1 cellular context compared by ENCODE assay signal in the genomic region with DNA sequence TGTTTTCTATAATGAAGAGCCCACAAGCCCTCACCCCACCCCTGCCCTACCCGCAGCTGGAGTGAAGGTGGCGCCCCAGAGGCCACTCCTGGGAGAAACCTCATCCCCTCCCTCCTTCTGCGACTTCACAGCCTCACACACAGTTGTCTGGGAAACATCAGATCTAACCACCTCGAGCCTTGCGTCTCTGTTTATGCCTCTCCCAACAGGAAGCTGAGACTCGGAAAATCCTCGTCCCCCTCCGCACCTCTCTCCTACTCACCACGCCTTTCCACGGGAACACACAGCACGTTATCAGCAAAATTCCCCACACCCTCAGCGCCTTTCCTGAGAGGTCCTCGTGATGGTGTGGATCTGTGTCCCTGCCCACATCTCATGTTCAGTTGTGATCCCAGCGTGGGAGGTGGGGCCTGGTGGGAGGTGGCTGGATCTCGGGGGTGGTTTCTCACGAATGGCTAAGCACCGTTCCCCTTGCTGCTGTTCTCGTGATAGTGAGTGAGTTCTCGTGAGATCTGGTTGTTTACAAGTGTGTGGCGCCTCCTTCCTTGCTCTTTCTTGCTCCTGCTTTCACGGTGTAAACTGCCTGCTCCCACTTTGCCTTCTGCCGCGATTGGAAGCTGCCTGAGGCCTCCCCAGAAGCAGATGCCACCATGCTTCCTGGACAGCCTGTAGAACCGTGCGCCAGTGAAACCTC.
TF ChIP-seq lines count a peak whose summit lies in the region.

No MANE protein-coding gene starts in this region.

TF ChIP-seq in K562, 482 proteins besides CTCF, POLR2A, EP300 and RAD21 (continued from another document and continues in another):
- TF ChIP-seq, protein P1, sequence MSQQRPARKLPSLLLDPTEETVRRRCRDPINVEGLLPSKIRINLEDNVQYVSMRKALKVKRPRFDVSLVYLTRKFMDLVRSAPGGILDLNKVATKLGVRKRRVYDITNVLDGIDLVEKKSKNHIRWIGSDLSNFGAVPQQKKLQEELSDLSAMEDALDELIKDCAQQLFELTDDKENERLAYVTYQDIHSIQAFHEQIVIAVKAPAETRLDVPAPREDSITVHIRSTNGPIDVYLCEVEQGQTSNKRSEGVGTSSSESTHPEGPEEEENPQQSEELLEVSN (IDR thresholded peaks at IDR 0.05; ENCODE audit: borderline replicate concordance in 1 of 2, extremely low read depth in 1 of 2, insufficient read depth in 1 of 2, insufficient read length in 1 of 2, low read depth in 1 of 2, low read length in 1 of 2, poor library complexity in 1 of 2, severe bottlenecking in 1 of 2) = peak; percentile 51 to 84
- no peak for TF ChIP-seq KAT8 (IDR thresholded peaks at IDR 0.05; ENCODE audit: low read depth)
- TF ChIP-seq ZNF778 (CRISPR knock-in tag; IDR thresholded peaks at IDR 0.05) = no peak
- TF ChIP-seq, protein P2, sequence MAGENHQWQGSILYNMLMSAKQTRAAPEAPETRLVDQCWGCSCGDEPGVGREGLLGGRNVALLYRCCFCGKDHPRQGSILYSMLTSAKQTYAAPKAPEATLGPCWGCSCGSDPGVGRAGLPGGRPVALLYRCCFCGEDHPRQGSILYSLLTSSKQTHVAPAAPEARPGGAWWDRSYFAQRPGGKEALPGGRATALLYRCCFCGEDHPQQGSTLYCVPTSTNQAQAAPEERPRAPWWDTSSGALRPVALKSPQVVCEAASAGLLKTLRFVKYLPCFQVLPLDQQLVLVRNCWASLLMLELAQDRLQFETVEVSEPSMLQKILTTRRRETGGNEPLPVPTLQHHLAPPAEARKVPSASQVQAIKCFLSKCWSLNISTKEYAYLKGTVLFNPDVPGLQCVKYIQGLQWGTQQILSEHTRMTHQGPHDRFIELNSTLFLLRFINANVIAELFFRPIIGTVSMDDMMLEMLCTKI (IDR thresholded peaks at IDR 0.05; ENCODE audit: partially characterized antibody) = no peak
- no peak for TF ChIP-seq NFIX (CRISPR knock-in tag; IDR thresholded peaks at IDR 0.05; ENCODE audit: low read depth)
- no peak for TF ChIP-seq CCNT2 (IDR thresholded peaks at IDR 0.05; ENCODE audit: borderline replicate concordance, extremely low read depth, insufficient read length, low read depth, low read length)
- no peak for TF ChIP-seq NCOR1 (IDR thresholded peaks at IDR 0.05)
- TF ChIP-seq ZNF77 (CRISPR knock-in tag; IDR thresholded peaks at IDR 0.05) = no peak
- peak; percentile 81 to 90 for TF ChIP-seq FOXA3 (CRISPR knock-in tag; conservative IDR thresholded peaks at IDR 0.05 in 1 of 2, IDR thresholded peaks at IDR 0.05 in 1 of 2)
- no peak for TF ChIP-seq ATF1 (CRISPR knock-in tag; IDR thresholded peaks at IDR 0.05)
- peak; percentile 24; the same call in 1 of the 2 replicates for TF ChIP-seq ATF1 (tag; IDR thresholded peaks at IDR 0.05)
- no peak for TF ChIP-seq SIN3B (IDR thresholded peaks at IDR 0.05; ENCODE audit: low read depth)
- TF ChIP-seq, protein P3, sequence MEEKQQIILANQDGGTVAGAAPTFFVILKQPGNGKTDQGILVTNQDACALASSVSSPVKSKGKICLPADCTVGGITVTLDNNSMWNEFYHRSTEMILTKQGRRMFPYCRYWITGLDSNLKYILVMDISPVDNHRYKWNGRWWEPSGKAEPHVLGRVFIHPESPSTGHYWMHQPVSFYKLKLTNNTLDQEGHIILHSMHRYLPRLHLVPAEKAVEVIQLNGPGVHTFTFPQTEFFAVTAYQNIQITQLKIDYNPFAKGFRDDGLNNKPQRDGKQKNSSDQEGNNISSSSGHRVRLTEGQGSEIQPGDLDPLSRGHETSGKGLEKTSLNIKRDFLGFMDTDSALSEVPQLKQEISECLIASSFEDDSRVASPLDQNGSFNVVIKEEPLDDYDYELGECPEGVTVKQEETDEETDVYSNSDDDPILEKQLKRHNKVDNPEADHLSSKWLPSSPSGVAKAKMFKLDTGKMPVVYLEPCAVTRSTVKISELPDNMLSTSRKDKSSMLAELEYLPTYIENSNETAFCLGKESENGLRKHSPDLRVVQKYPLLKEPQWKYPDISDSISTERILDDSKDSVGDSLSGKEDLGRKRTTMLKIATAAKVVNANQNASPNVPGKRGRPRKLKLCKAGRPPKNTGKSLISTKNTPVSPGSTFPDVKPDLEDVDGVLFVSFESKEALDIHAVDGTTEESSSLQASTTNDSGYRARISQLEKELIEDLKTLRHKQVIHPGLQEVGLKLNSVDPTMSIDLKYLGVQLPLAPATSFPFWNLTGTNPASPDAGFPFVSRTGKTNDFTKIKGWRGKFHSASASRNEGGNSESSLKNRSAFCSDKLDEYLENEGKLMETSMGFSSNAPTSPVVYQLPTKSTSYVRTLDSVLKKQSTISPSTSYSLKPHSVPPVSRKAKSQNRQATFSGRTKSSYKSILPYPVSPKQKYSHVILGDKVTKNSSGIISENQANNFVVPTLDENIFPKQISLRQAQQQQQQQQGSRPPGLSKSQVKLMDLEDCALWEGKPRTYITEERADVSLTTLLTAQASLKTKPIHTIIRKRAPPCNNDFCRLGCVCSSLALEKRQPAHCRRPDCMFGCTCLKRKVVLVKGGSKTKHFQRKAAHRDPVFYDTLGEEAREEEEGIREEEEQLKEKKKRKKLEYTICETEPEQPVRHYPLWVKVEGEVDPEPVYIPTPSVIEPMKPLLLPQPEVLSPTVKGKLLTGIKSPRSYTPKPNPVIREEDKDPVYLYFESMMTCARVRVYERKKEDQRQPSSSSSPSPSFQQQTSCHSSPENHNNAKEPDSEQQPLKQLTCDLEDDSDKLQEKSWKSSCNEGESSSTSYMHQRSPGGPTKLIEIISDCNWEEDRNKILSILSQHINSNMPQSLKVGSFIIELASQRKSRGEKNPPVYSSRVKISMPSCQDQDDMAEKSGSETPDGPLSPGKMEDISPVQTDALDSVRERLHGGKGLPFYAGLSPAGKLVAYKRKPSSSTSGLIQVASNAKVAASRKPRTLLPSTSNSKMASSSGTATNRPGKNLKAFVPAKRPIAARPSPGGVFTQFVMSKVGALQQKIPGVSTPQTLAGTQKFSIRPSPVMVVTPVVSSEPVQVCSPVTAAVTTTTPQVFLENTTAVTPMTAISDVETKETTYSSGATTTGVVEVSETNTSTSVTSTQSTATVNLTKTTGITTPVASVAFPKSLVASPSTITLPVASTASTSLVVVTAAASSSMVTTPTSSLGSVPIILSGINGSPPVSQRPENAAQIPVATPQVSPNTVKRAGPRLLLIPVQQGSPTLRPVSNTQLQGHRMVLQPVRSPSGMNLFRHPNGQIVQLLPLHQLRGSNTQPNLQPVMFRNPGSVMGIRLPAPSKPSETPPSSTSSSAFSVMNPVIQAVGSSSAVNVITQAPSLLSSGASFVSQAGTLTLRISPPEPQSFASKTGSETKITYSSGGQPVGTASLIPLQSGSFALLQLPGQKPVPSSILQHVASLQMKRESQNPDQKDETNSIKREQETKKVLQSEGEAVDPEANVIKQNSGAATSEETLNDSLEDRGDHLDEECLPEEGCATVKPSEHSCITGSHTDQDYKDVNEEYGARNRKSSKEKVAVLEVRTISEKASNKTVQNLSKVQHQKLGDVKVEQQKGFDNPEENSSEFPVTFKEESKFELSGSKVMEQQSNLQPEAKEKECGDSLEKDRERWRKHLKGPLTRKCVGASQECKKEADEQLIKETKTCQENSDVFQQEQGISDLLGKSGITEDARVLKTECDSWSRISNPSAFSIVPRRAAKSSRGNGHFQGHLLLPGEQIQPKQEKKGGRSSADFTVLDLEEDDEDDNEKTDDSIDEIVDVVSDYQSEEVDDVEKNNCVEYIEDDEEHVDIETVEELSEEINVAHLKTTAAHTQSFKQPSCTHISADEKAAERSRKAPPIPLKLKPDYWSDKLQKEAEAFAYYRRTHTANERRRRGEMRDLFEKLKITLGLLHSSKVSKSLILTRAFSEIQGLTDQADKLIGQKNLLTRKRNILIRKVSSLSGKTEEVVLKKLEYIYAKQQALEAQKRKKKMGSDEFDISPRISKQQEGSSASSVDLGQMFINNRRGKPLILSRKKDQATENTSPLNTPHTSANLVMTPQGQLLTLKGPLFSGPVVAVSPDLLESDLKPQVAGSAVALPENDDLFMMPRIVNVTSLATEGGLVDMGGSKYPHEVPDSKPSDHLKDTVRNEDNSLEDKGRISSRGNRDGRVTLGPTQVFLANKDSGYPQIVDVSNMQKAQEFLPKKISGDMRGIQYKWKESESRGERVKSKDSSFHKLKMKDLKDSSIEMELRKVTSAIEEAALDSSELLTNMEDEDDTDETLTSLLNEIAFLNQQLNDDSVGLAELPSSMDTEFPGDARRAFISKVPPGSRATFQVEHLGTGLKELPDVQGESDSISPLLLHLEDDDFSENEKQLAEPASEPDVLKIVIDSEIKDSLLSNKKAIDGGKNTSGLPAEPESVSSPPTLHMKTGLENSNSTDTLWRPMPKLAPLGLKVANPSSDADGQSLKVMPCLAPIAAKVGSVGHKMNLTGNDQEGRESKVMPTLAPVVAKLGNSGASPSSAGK (IDR thresholded peaks at IDR 0.05) = peak; percentile 93
- TF ChIP-seq HDAC3 (IDR thresholded peaks at IDR 0.05; ENCODE audit: borderline replicate concordance, partially characterized antibody) = no peak
- TF ChIP-seq, protein P4, sequence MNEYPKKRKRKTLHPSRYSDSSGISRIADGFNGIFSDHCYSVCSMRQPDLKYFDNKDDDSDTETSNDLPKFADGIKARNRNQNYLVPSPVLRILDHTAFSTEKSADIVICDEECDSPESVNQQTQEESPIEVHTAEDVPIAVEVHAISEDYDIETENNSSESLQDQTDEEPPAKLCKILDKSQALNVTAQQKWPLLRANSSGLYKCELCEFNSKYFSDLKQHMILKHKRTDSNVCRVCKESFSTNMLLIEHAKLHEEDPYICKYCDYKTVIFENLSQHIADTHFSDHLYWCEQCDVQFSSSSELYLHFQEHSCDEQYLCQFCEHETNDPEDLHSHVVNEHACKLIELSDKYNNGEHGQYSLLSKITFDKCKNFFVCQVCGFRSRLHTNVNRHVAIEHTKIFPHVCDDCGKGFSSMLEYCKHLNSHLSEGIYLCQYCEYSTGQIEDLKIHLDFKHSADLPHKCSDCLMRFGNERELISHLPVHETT (CRISPR knock-in tag; conservative IDR thresholded peaks at IDR 0.05 in 1 of 2, IDR thresholded peaks at IDR 0.05 in 1 of 2) = no peak
- TF ChIP-seq, protein P5, sequence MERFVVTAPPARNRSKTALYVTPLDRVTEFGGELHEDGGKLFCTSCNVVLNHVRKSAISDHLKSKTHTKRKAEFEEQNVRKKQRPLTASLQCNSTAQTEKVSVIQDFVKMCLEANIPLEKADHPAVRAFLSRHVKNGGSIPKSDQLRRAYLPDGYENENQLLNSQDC (CRISPR knock-in tag; IDR thresholded peaks at IDR 0.05) = no peak
- no peak for TF ChIP-seq ZNF23 (CRISPR knock-in tag; IDR thresholded peaks at IDR 0.05)
- TF ChIP-seq, protein P6, sequence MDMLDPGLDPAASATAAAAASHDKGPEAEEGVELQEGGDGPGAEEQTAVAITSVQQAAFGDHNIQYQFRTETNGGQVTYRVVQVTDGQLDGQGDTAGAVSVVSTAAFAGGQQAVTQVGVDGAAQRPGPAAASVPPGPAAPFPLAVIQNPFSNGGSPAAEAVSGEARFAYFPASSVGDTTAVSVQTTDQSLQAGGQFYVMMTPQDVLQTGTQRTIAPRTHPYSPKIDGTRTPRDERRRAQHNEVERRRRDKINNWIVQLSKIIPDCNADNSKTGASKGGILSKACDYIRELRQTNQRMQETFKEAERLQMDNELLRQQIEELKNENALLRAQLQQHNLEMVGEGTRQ (CRISPR knock-in tag; IDR thresholded peaks at IDR 0.05) = no peak
- TF ChIP-seq HDAC6 (IDR thresholded peaks at IDR 0.05; ENCODE audit: low read depth, low read length) = no peak
- TF ChIP-seq, protein P7, sequence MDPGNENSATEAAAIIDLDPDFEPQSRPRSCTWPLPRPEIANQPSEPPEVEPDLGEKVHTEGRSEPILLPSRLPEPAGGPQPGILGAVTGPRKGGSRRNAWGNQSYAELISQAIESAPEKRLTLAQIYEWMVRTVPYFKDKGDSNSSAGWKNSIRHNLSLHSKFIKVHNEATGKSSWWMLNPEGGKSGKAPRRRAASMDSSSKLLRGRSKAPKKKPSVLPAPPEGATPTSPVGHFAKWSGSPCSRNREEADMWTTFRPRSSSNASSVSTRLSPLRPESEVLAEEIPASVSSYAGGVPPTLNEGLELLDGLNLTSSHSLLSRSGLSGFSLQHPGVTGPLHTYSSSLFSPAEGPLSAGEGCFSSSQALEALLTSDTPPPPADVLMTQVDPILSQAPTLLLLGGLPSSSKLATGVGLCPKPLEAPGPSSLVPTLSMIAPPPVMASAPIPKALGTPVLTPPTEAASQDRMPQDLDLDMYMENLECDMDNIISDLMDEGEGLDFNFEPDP (CRISPR knock-in tag; IDR thresholded peaks at IDR 0.05) = no peak
- TF ChIP-seq, protein P8, sequence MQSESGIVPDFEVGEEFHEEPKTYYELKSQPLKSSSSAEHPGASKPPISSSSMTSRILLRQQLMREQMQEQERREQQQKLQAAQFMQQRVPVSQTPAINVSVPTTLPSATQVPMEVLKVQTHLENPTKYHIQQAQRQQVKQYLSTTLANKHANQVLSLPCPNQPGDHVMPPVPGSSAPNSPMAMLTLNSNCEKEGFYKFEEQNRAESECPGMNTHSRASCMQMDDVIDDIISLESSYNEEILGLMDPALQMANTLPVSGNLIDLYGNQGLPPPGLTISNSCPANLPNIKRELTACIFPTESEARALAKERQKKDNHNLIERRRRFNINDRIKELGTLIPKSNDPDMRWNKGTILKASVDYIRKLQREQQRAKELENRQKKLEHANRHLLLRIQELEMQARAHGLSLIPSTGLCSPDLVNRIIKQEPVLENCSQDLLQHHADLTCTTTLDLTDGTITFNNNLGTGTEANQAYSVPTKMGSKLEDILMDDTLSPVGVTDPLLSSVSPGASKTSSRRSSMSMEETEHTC (IDR thresholded peaks at IDR 0.05) = 0 out of 2 replicates have a peak, but pooled peaks have one; percentile 34
- TF ChIP-seq HDAC1 (IDR thresholded peaks at IDR 0.05) = peak in 1 of 2 experiments; percentile 65; a peak in 1 of 4 replicates
- no peak for TF ChIP-seq TSC22D4 (tag; IDR thresholded peaks at IDR 0.05)
- TF ChIP-seq FOXM1 (IDR thresholded peaks at IDR 0.05; ENCODE audit: low read depth) = no peak
- TF ChIP-seq FOXM1 (CRISPR knock-in tag; IDR thresholded peaks at IDR 0.05; ENCODE audit: low read depth) = no peak
- no peak for TF ChIP-seq ETS2 (tag; IDR thresholded peaks at IDR 0.05; ENCODE audit: borderline replicate concordance, poor library complexity, severe bottlenecking)
- TF ChIP-seq, protein P9, sequence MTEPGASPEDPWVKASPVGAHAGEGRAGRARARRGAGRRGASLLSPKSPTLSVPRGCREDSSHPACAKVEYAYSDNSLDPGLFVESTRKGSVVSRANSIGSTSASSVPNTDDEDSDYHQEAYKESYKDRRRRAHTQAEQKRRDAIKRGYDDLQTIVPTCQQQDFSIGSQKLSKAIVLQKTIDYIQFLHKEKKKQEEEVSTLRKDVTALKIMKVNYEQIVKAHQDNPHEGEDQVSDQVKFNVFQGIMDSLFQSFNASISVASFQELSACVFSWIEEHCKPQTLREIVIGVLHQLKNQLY (CRISPR knock-in tag; conservative IDR thresholded peaks at IDR 0.05) = no peak
- no peak for TF ChIP-seq MEF2A (IDR thresholded peaks at IDR 0.05; ENCODE audit: control insufficient read depth, low read depth, low read length)
- no peak for TF ChIP-seq BMI1 (IDR thresholded peaks at IDR 0.05; ENCODE audit: low read length)
- TF ChIP-seq YY1 (IDR thresholded peaks at IDR 0.05; ENCODE audit: borderline replicate concordance in 1 of 3, control insufficient read depth in 1 of 3, extremely low read depth in 1 of 3, insufficient read depth in 3 of 3, insufficient read length in 1 of 3, insufficient replicate concordance in 2 of 3, low read depth in 1 of 3, low read length in 2 of 3) = no peak
- peak; percentile 33; the same call in 1 of the 2 replicates for TF ChIP-seq MYC (IDR thresholded peaks at IDR 0.05; ENCODE audit: low read depth, low read length)
- no peak for TF ChIP-seq MYC (CRISPR knock-in tag; IDR thresholded peaks at IDR 0.05; ENCODE audit: borderline replicate concordance, low read depth)
- TF ChIP-seq SMAD2 (IDR thresholded peaks at IDR 0.05; ENCODE audit: low read depth, low read length) = no peak
- TF ChIP-seq ZNF253 (CRISPR knock-in tag; conservative IDR thresholded peaks at IDR 0.05) = no peak
